ENCODE assay signal across 22 cellular contexts in the genomic region with DNA sequence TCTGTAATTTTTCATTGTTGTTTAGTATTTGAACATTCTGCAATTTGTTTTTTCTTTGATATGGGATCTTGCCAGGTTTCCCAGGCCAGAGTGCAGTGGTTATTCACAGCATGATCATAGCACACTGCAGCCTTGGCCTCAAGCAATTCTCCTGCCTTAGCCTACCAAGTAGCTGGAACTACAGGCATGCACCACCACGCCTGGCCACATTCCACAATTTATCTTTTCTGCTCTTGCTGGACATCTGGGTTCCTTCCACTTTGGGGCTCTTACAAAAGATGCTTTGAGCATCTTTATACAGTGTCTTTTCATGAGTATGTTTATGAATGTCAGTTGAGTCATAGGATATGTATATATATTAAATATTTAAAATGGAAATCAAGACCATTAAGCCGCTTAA. TPM values are rescaled to one million over a fixed set of nuclear protein-coding genes. Genes with fewer than 3 reads are reported as not detected.
DNase-seq lines count a peak whose midpoint lies in the region; ATAC-seq and TF ChIP-seq lines count a peak whose summit lies in the region.
"Had no signal": no experiment of that assay in that cellular context is flagged by ENCODE, and none has a peak within 500 bp of the region (broad histone marks: within the 10 kb centered on the region; RNA-seq: fewer than 3 reads in every experiment).

No MANE protein-coding gene starts in this region.

- no peaks in the 10 kb centered on the region for H3K9me3 Mint-ChIP-seq in Caco-2 (ENCODE audit: unreplicated experiment)
- H3K9me3 Mint-ChIP-seq: CD8-positive, alpha-beta T cell had no signal

- H3K36me3 Mint-ChIP-seq in Caco-2 (ENCODE audit: insufficient read depth, unreplicated experiment), result no peaks in the 10 kb centered on the region

- H3K27me3 Mint-ChIP-seq in Caco-2 (ENCODE audit: insufficient read depth, unreplicated experiment), result no peaks in the 10 kb centered on the region

- no peaks in the 10 kb centered on the region for H3K4me1 ChIP-seq in Caco-2
- H3K4me1 ChIP-seq: A549; BLaER1 treated with 17β-estradiol and CSF1 and Interleukin-3, amounts not matched to agents 10 nM and 100 nM had no signal

- H3K4me1 Mint-ChIP-seq in Caco-2 (ENCODE audit: low read depth, unreplicated experiment), result no peaks in the 10 kb centered on the region

- no peaks in the 10 kb centered on the region for H3K27me3 ChIP-seq in Caco-2 (replicated peaks; ENCODE audit: control insufficient read depth, insufficient read depth, low read length)
- H3K27me3 ChIP-seq: BLaER1 treated with 17β-estradiol and CSF1 and Interleukin-3, amounts not matched to agents 10 nM and 100 nM had no signal

- BruUV-seq in Caco-2 (replicated peaks; lab: Mats Ljungman, UMichigan), result no TSS peak

- ATAC-seq in HG03175 (IDR thresholded peaks at IDR 0.05; ENCODE audit: unreplicated experiment), result no peak
- ATAC-seq: A549; CD8-positive, alpha-beta T cell had no signal

- no peak overlapping the region for H3K4me3 ChIP-seq in Caco-2 (ENCODE audit: low read depth, low read length)
- H3K4me3 ChIP-seq: A549; BLaER1 treated with 17β-estradiol and CSF1 and Interleukin-3, amounts not matched to agents 10 nM and 100 nM had no signal

- no peaks in the 10 kb centered on the region for H3K9me3 ChIP-seq in Caco-2
- H3K9me3 ChIP-seq: A549; BLaER1 treated with 17β-estradiol and CSF1 and Interleukin-3, amounts not matched to agents 10 nM and 100 nM had no signal

- POLR2A ChIA-PET in Caco-2 (lab: Charles Lee), result no interaction called here

- H3K36me3 ChIP-seq in Caco-2 (ENCODE audit: control insufficient read depth, insufficient read depth, low read length), result no peaks in the 10 kb centered on the region

- CTCF ChIA-PET in Caco-2 (lab: Charles Lee), result no interaction called here

- intact Hi-C loops in Caco-2 (cut with micrococcal nuclease; ENCODE audit: unreplicated experiment), result no loop called here

- no peak overlapping the region for H3K27ac Mint-ChIP-seq in Caco-2 (ENCODE audit: unreplicated experiment)
- H3K27ac Mint-ChIP-seq: CD8-positive, alpha-beta T cell had no signal

- no peak for TF ChIP-seq CTCF in Caco-2 (IDR thresholded peaks at IDR 0.05; ENCODE audit: insufficient read depth in 1 of 2, low read depth in 1 of 2, low read length in 1 of 2, severe bottlenecking in 1 of 2, unreplicated experiment in 1 of 2)

- no peak overlapping the region for H3K4me3 Mint-ChIP-seq in Caco-2 (ENCODE audit: unreplicated experiment)
- H3K4me3 Mint-ChIP-seq: CD8-positive, alpha-beta T cell had no signal

- DNase-seq in Caco-2 (peak; percentile 17 to 38), HCEC 1CT (peak; percentile 71), amniotic epithelial cell (ENCODE audit: low read depth) (peak; percentile 59), islet precursor cell (peak; percentile 76), iPS-NIHi11 (ENCODE audit: low spot score) (no peak), OCI-M1 (lab: John Stamatoyannopoulos, UW) (no peak), NCI-H345 treated with DMSO at 0.1 percent for 48 hours (lab: John Stamatoyannopoulos, UW; ENCODE audit: unreplicated experiment) (no peak)
- DNase-seq: CD8-positive, alpha-beta T cell; DMS79; GDM1; Karpas-422; MM.1S; NCI-H1092; NCI-H1436 treated with DMSO at 0.1 percent for 48 hours; NCI-H2081; NCI-H2171 treated with DMSO at 0.1 percent for 48 hours; NCI-H510A; NCI-H748 treated with DMSO at 0.1 percent for 48 hours; T-helper 1 cell had no signal

RNA-seq across cellular contexts. Expression of a gene that starts 42.0 kb away (rescaled TPM):
- 96.4 and 97.0 TPM in 2 replicates for total RNA-seq in Caco-2 (2022)

RNA-seq across cellular contexts. Expression of a gene that starts 42.0 kb away (rescaled TPM):
- 3.5 and 3.6 TPM in 2 replicates for total RNA-seq in Caco-2 (2022)

Comparison
In these comparisons a context has a peak if more than half of its experiments do, and no peak if none do; other contexts are left out.
1. DNase-seq: peak in Caco-2 (2 of 2), HCEC 1CT (single experiment), amniotic epithelial cell (single experiment) and islet precursor cell (single experiment); none in iPS-NIHi11 (single experiment), OCI-M1 (single experiment) and NCI-H345 treated with DMSO at 0.1 percent for 48 hours (single experiment).